8 cellular contexts compared by ENCODE assay signal in genomic region chr2:47867205-47867604, GRCh38. TPM values are rescaled to one million over a fixed set of nuclear protein-coding genes. Genes with fewer than 3 reads are reported as not detected.
DNase-seq lines count a peak whose midpoint lies in the region; ATAC-seq, FAIRE-seq and TF ChIP-seq lines count a peak whose summit lies in the region.

No MANE protein-coding gene starts in this region.

- ATAC-seq in HG03432 (IDR thresholded peaks at IDR 0.05; ENCODE audit: unreplicated experiment): no peak

- no peaks in the 10 kb centered on the region for H3K9me3 ChIP-seq in fibroblast of lung (ENCODE audit: control insufficient read depth, insufficient read depth, low read depth, low read length)

- no peak overlapping the region for H3K4me2 ChIP-seq in fibroblast of lung (ENCODE audit: extremely low read depth, insufficient read depth, low read length)

- H3K27ac ChIP-seq in fibroblast of lung (ENCODE audit: insufficient read depth, low read length): no peak overlapping the region

- no peaks in the 10 kb centered on the region for H3K27me3 ChIP-seq in fibroblast of lung (ENCODE audit: control insufficient read depth, insufficient read depth, low read length)

- peaks cover 86% of the 10 kb centered on the region for H3K79me2 ChIP-seq in fibroblast of lung (ENCODE audit: control insufficient read depth, insufficient read depth, low read length)

- TF ChIP-seq CTCF in fibroblast of lung (conservative IDR thresholded peaks at IDR 0.05 in 1 of 2, IDR thresholded peaks at IDR 0.05 in 1 of 2; ENCODE audit: low read depth in 1 of 2, low read length in 2 of 2): no peak

- H3K4me1 ChIP-seq in fibroblast of lung (ENCODE audit: control insufficient read depth, extremely low read depth, insufficient read depth, low read length): peaks cover 3% of the 10 kb centered on the region

- no peak overlapping the region for H2AFZ ChIP-seq in fibroblast of lung (ENCODE audit: low read length)

- no peak overlapping the region for H3K4me3 ChIP-seq in fibroblast of lung (replicated peaks in 1 of 4; ENCODE audit: control extremely low read depth in 1 of 4, insufficient read depth in 1 of 4, low read depth in 3 of 4, low read length in 4 of 4)

- no peak overlapping the region for H3K9ac ChIP-seq in fibroblast of lung (ENCODE audit: insufficient read depth, low read length)

- peak; percentile 81 for DNase-seq in EL
- peak; percentile 65 for DNase-seq in RCC 7860 (ENCODE audit: low spot score)
- peak; percentile 76 to 88 for DNase-seq in fibroblast of lung (ENCODE audit: low read depth in 2 of 2)
- DNase-seq in pons (ENCODE audit: low spot score): peak; percentile 69
- DNase-seq in retina: no peak
- DNase-seq in activated naive CD4-positive, alpha-beta T cell treated with anti-CD3 and anti-CD28 coated beads, Interleukin-2, amount 50 U/mL, for 16 hours: no peak
- no peak for DNase-seq in middle frontal gyrus (ENCODE audit: extremely low spot score, low spot score)

- peak; percentile 81 for FAIRE-seq in RCC 7860 (lab: Jason Lieb, UNC)

- H4K20me1 ChIP-seq in fibroblast of lung (ENCODE audit: control insufficient read depth, extremely low read depth, insufficient read depth, low read length): peaks cover 4% of the 10 kb centered on the region

- no peaks in the 10 kb centered on the region for H3K36me3 ChIP-seq in fibroblast of lung (ENCODE audit: control insufficient read depth, insufficient read depth, low read length)

RNA-seq across cellular contexts. Expression of gene FBXO11, which starts 39.1 kb away (rescaled TPM):
- total RNA-seq in fibroblast of lung: 61.4 and 81.6 TPM in 2 replicates
- polyA plus RNA-seq in fibroblast of lung: 33.3 and 37.7 TPM in 2 replicates
- 30.5 and 37.0 TPM in 2 replicates for polyA plus RNA-seq in fibroblast of lung (2012)
- polyA minus RNA-seq in fibroblast of lung (ENCODE audit: low replicate concordance): 79.1 and 125 TPM in 2 replicates

Comparison
In these comparisons a context has a peak if more than half of its experiments do, and no peak if none do; other contexts are left out.
1. DNase-seq: peak in EL (single experiment), RCC 7860 (single experiment), fibroblast of lung (2 of 2) and pons (single experiment); none in retina (single experiment), activated naive CD4-positive, alpha-beta T cell treated with anti-CD3 and anti-CD28 coated beads, Interleukin-2, amount 50 U/mL, for 16 hours (single experiment) and middle frontal gyrus (single experiment).